22 cellular contexts compared by ENCODE assay signal in genomic region chr18:9730786-9731185, GRCh38. TPM values are rescaled to one million over a fixed set of nuclear protein-coding genes. Genes with fewer than 3 reads are reported as not detected.
DNase-seq lines count a peak whose midpoint lies in the region; ATAC-seq, FAIRE-seq and TF ChIP-seq lines count a peak whose summit lies in the region.
"Had no signal": no experiment of that assay in that cellular context is flagged by ENCODE, and none has a peak within 500 bp of the region (broad histone marks: within the 10 kb centered on the region; RNA-seq: fewer than 3 reads in every experiment).

No MANE protein-coding gene starts in this region.

- no peak overlapping the region for H4K91ac ChIP-seq in H1 (replicated peaks; ENCODE audit: insufficient read length, low read length)

- no peak overlapping the region for H3K23ac ChIP-seq in H1 (ENCODE audit: insufficient read length)

- H3K56ac ChIP-seq in H1 (replicated peaks; ENCODE audit: insufficient read length, low read depth, low read length), result no peak overlapping the region

- no peaks in the 10 kb centered on the region for H3K27me3 ChIP-seq in AG04450 (ENCODE audit: control insufficient read depth, insufficient read depth, low read length)
- H3K27me3 ChIP-seq in Peyer's patch, result no peaks in the 10 kb centered on the region
- H3K27me3 ChIP-seq in H1 (replicated peaks in 1 of 4; ENCODE audit: control insufficient read depth in 3 of 4, extremely low read depth in 1 of 4, insufficient read depth in 3 of 4, low read length in 3 of 4), result no peaks in the 10 kb centered on the region
- no peaks in the 10 kb centered on the region for H3K27me3 ChIP-seq in skeletal muscle satellite cell (ENCODE audit: control insufficient read depth, insufficient read depth, low read length)
- no peaks in the 10 kb centered on the region for H3K27me3 ChIP-seq in SJCRH30
- H3K27me3 ChIP-seq: tibial artery had no signal

- no peak overlapping the region for H3K18ac ChIP-seq in H1 (ENCODE audit: extremely low read depth, low read length)

- peak overlapping the region; percentile 0 for H3K4ac ChIP-seq in H1 (replicated peaks; ENCODE audit: insufficient read length, low read depth, low read length)

- H2AK5ac ChIP-seq in H1 (ENCODE audit: low read depth, low read length), result no peak overlapping the region

- H3K9ac ChIP-seq in H1 (replicated peaks in 1 of 4; ENCODE audit: extremely low read depth in 1 of 4, low read depth in 3 of 4, low read length in 3 of 4) (no peak overlapping the region), skeletal muscle satellite cell (ENCODE audit: low read depth, low read length) (no peak overlapping the region)

- CTCF ChIA-PET in AG04450 (lab: Charles Lee), result interaction anchor here (0.6 to 0.7 kb wide), 2 partner anchors 181 to 183 kb away, joined by 3 read pairs; partner anchors contain the start of gene VAPA
- CTCF ChIA-PET in H1 (lab: Charles Lee; ENCODE audit: partially characterized antibody), result interaction anchor here (0.7 to 1.5 kb wide), 4 partner anchors 9 to 1418 kb away, joined by 3 to 5 read pairs (median 4); partner anchors contain the start of gene PIEZO2

- H3K23me2 ChIP-seq in H1 (ENCODE audit: low read depth, low read length), result no peaks in the 10 kb centered on the region

- ATAC-seq in GM21381 (IDR thresholded peaks at IDR 0.05; ENCODE audit: unreplicated experiment), result no peak
- ATAC-seq: activated T-helper 17 cell treated with anti-CD3 and anti-CD28 coated beads, Interleukin-2, amount 50 U/mL, for 72 hours; GM12878 had no signal

- H3K9me3 ChIP-seq in AG04450 (ENCODE audit: control insufficient read depth, insufficient read depth, low read length), result no peaks in the 10 kb centered on the region
- H3K9me3 ChIP-seq in Peyer's patch, result no peaks in the 10 kb centered on the region
- no peaks in the 10 kb centered on the region for H3K9me3 ChIP-seq in H1 (ENCODE audit: insufficient read depth in 2 of 2, low read depth in 1 of 2, low read length in 1 of 2)
- no peaks in the 10 kb centered on the region for H3K9me3 ChIP-seq in skeletal muscle satellite cell (replicated peaks; ENCODE audit: low read length)
- H3K9me3 ChIP-seq in SJCRH30 (replicated peaks), result no peaks in the 10 kb centered on the region
- H3K9me3 ChIP-seq: tibial artery had no signal

- H3K4me3 ChIP-seq in AG04450 (ENCODE audit: low read depth, low read length) (no peak overlapping the region), Peyer's patch (no peak overlapping the region), H1 (ENCODE audit: extremely low read depth in 1 of 4, insufficient read depth in 2 of 4, low read depth in 3 of 4, low read length in 4 of 4) (no peak overlapping the region), skeletal muscle satellite cell (ENCODE audit: low read length) (no peak overlapping the region), SJCRH30 (no peak overlapping the region)
- H3K4me3 ChIP-seq: GM12878, tibial artery had no signal

- H3K79me2 ChIP-seq in H1 (ENCODE audit: control insufficient read depth in 1 of 2, insufficient read depth in 2 of 2, low read length in 2 of 2), result no peaks in the 10 kb centered on the region; a peak in 1 of 4 replicates

- H3K27ac ChIP-seq in AG04450 (ENCODE audit: low read depth, low read length) (peak overlapping the region; percentile 21), Peyer's patch (no peak overlapping the region), H1 (ENCODE audit: low read depth, low read length) (no peak overlapping the region), SJCRH30 (no peak overlapping the region)
- H3K27ac ChIP-seq: tibial artery had no signal

- no peak for TF ChIP-seq POLR2A in Peyer's patch (IDR thresholded peaks at IDR 0.05)
- no peak for TF ChIP-seq POLR2A in H1 (IDR thresholded peaks at IDR 0.05; ENCODE audit: control extremely low read depth in 1 of 2, low read depth in 2 of 2, low read length in 2 of 2)

- H2BK5ac ChIP-seq in H1 (ENCODE audit: low read depth, low read length), result no peak overlapping the region

- H2BK20ac ChIP-seq in H1 (ENCODE audit: low read length), result no peak overlapping the region

- H3K4me1 ChIP-seq in Peyer's patch (peaks cover 0 to 8% (median 0%) of the 10 kb centered on the region in 4 donors), H1 (replicated peaks in 1 of 4; ENCODE audit: control insufficient read depth in 3 of 4, insufficient read depth in 4 of 4, low read length in 3 of 4) (peaks cover 3 to 6% (median 4%) of the 10 kb centered on the region in 4 experiments), skeletal muscle satellite cell (ENCODE audit: control insufficient read depth, insufficient read depth, low read length) (peaks cover 14% of the 10 kb centered on the region), SJCRH30 (peaks cover 3% of the 10 kb centered on the region; the same call in 1 of the 2 replicates)

- H2BK120ac ChIP-seq in H1 (replicated peaks; ENCODE audit: low read depth, low read length), result no peak overlapping the region

- H3K4me2 ChIP-seq in H1 (ENCODE audit: insufficient read depth in 1 of 2, low read depth in 2 of 2, low read length in 2 of 2) (no peak overlapping the region), skeletal muscle satellite cell (ENCODE audit: low read length) (peak overlapping the region; percentile 22)

- no peak overlapping the region for H4K5ac ChIP-seq in H1 (ENCODE audit: insufficient read length, low read depth, low read length)

- no peaks in the 10 kb centered on the region; the same call in 1 of the 2 replicates for H3K79me1 ChIP-seq in H1 (ENCODE audit: low read depth, low read length)

- TF ChIP-seq CTCF in AG04450 (IDR thresholded peaks at IDR 0.05; ENCODE audit: low read depth, low read length), result no peak
- TF ChIP-seq CTCF in Peyer's patch (IDR thresholded peaks at IDR 0.05), result no peak
- no peak for TF ChIP-seq CTCF in H1 (IDR thresholded peaks at IDR 0.05; ENCODE audit: control extremely low read depth in 1 of 3, insufficient read depth in 1 of 3, low read depth in 1 of 3, low read length in 3 of 3)

- no peak overlapping the region for H2BK15ac ChIP-seq in H1 (ENCODE audit: low read length)

- WGBS in H1 (ENCODE audit: extremely low coverage in 1 of 2, insufficient coverage in 1 of 2, insufficient read length in 1 of 2, insufficient replicate concordance in 2 of 2, low coverage in 1 of 2, low lambda C conversion rate in 2 of 2, missing lambda C conversion rate in 1 of 2), 2 experiments, result 87% methylated on average over 4 of the region's 4 CpGs; no CpG with 5 or more reads in 1 of the 2 experiments

- FAIRE-seq in H1 (lab: Jason Lieb, UNC), result no peak
- FAIRE-seq: A204.1, GM12878 had no signal

- H3K14ac ChIP-seq in H1 (ENCODE audit: insufficient read length), result no peak overlapping the region

- H2BK12ac ChIP-seq in H1 (ENCODE audit: low read depth, low read length), result 0 out of 2 replicates have a peak overlapping the region, but pooled peaks have one; percentile 44

- TF ChIP-seq RAD21 in H1 (IDR thresholded peaks at IDR 0.05 in 1 of 2, conservative IDR thresholded peaks at IDR 0.05 in 1 of 2; ENCODE audit: low read depth in 2 of 2, low read length in 2 of 2), result no peak

- H4K20me1 ChIP-seq in H1 (replicated peaks in 1 of 2; ENCODE audit: control insufficient read depth in 1 of 2, insufficient read depth in 2 of 2, low read length in 2 of 2), result no peaks in the 10 kb centered on the region

- POLR2A ChIA-PET in AG04450 (lab: Yijun Ruan, JAX), result no interaction called here
- POLR2A ChIA-PET in H1 (lab: Charles Lee; ENCODE audit: partially characterized antibody), result no interaction called here

- H2AFZ ChIP-seq in H1 (ENCODE audit: low read length), result no peak overlapping the region

- no peaks in the 10 kb centered on the region for H3K36me3 ChIP-seq in Peyer's patch
- H3K36me3 ChIP-seq in H1 (ENCODE audit: control insufficient read depth in 2 of 4, insufficient read depth in 4 of 4, low read length in 3 of 4), result no peaks in the 10 kb centered on the region
- H3K36me3 ChIP-seq in skeletal muscle satellite cell (ENCODE audit: insufficient read depth, low read length), result peaks cover 5% of the 10 kb centered on the region
- H3K36me3 ChIP-seq in SJCRH30, result no peaks in the 10 kb centered on the region

- DNase-seq in AG04450 (ENCODE audit: low read depth, low spot score) (no peak), Peyer's patch (peak in 2 of 3 donors; percentile 5 to 22), H1 (ENCODE audit: low read depth in 1 of 2, low spot score in 2 of 2) (no peak), SJCRH30 (no peak), HuH-7 (ENCODE audit: low spot score) (no peak), NCI-H2081 treated with DMSO at 0.1 percent for 48 hours (lab: John Stamatoyannopoulos, UW) (no peak)
- DNase-seq: activated CD4-positive, alpha-beta memory T cell treated with anti-CD3 and anti-CD28 coated beads, Interleukin-2, amount 10 ng/mL, durations not matched to agents 7 days and 5 days; activated CD4-positive, CD25-positive, alpha-beta regulatory T cell treated with anti-CD3 and anti-CD28 coated beads, Interleukin-2, amount 50 U/mL, for 72 hours; activated naive CD4-positive, alpha-beta T cell treated with anti-CD3 and anti-CD28 coated beads, Interleukin-2, amount 10 ng/mL, durations not matched to agents 7 days and 5 days; DMS153; immature natural killer cell; left cardiac atrium; NCI-H1417 treated with DMSO at 0.1 percent for 48 hours; NCI-H446 treated with DMSO at 0.1 percent for 48 hours; stimulated activated CD4-positive, alpha-beta T cell treated with anti-CD3 and anti-CD28 coated beads, Interleukin-15, amount 100 ng/mL, for 24 hours; stimulated activated CD4-positive, alpha-beta T cell treated with anti-CD3 and anti-CD28 coated beads, Interleukin-4, amount 100 ng/mL, for 4 hours; tibial artery had no signal

- H4K8ac ChIP-seq in H1 (ENCODE audit: extremely low read depth, insufficient read depth, low read length), result no peak overlapping the region

- no peak for TF ChIP-seq EP300 in H1 (IDR thresholded peaks at IDR 0.05; ENCODE audit: borderline replicate concordance in 1 of 2, low read depth in 2 of 2, low read length in 2 of 2)

TF ChIP-seq in H1, 55 proteins besides CTCF, POLR2A, EP300 and RAD21 (continues in another document):
- TF ChIP-seq SRF (IDR thresholded peaks at IDR 0.05; ENCODE audit: low read depth, low read length), result no peak
- TF ChIP-seq KDM4A (IDR thresholded peaks at IDR 0.05; ENCODE audit: low read depth, low read length, severe bottlenecking), result no peak

RNA-seq across cellular contexts. Expression of gene RAB31, which starts 22.7 kb away (rescaled TPM):
- 34.0 and 43.7 TPM in 2 replicates for polyA plus RNA-seq in AG04450 (2011; rRNA removed)
- 29.7 and 35.6 TPM in 2 replicates for polyA minus RNA-seq in AG04450 (2011; rRNA and poly(A)+ RNA removed)
- 10 to 100 TPM in 3 of 4 donors, 1 to 10 TPM in 1; 6.2 to 66.8 (median 17.7) TPM for total RNA-seq in Peyer's patch
- 39.3 and 40.9 TPM in 2 replicates for total RNA-seq in H1 (2021; fragmentation: NEBNext Ultra II Directional; extraction: Animal tissue kit (Norgen Biotek cat#: 25700))
- 15.2 TPM in 2 replicates for polyA plus RNA-seq in H1 (2011; rRNA removed)
- polyA plus RNA-seq in H1 (2011; cell fraction: cytosol; rRNA removed), result 16.7 TPM
- 27.4 TPM for polyA plus RNA-seq in H1 (2011; cell fraction: nucleus; rRNA removed)
- 17.8 to 28.0 TPM (median 22.6 TPM) in 4 replicates for polyA plus RNA-seq in H1 (2012, experiment 1 of 2)
- polyA plus RNA-seq in H1 (2012, experiment 2 of 2), result 6.0 TPM
- polyA plus RNA-seq in H1 (2013, experiment 1 of 2), result 65.4 TPM
- polyA plus RNA-seq in H1 (2013, experiment 2 of 2), result 69.7 TPM
- 54.0 and 57.9 TPM in 2 replicates for polyA minus RNA-seq in H1 (2011; rRNA and poly(A)+ RNA removed)
- polyA minus RNA-seq in H1 (2011; cell fraction: cytosol; rRNA and poly(A)+ RNA removed), result 14.6 TPM
- 33.4 TPM for polyA minus RNA-seq in H1 (2011; cell fraction: nucleus; rRNA and poly(A)+ RNA removed)
- total RNA-seq in skeletal muscle satellite cell (2012; rRNA removed), result 39.8 and 48.1 TPM in 2 replicates
- total RNA-seq in SJCRH30 (2014; rRNA removed; shearing (Covaris generic)), result 7.1 and 8.1 TPM in 2 replicates

Comparison
In these comparisons a context has a peak if more than half of its experiments do, and no peak if none do; other contexts are left out.
1. DNase-seq: peak in Peyer's patch (2 of 3); none in AG04450 (single experiment), H1 (0 of 2), SJCRH30 (0 of 2), HuH-7 (single experiment) and NCI-H2081 treated with DMSO at 0.1 percent for 48 hours (single experiment).